Comparison of ENCODE assay signal across 26 cellular contexts in genomic region chr1:208078752-208079151, GRCh38.
"Had no signal": no experiment of that assay in that cellular context is flagged by ENCODE, and none has a peak within 500 bp of the region (broad histone marks: within the 10 kb centered on the region; RNA-seq: fewer than 3 reads in every experiment).

No MANE protein-coding gene starts in this region.

- DNase-seq: activated CD4-positive, alpha-beta memory T cell treated with anti-CD3 and anti-CD28 coated beads, Interleukin-2, amount 10 ng/mL, durations not matched to agents 7 days and 5 days; activated CD4-positive, alpha-beta T cell treated with anti-CD3 and anti-CD28 coated beads for 1 hour; activated CD4-positive, alpha-beta T cell treated with anti-CD3 and anti-CD28 coated beads, Interleukin-2, amount 10 ng/mL, durations not matched to agents 7 days and 5 days; activated naive CD4-positive, alpha-beta T cell; activated T-cell treated with anti-CD3 and anti-CD28 coated beads, Interleukin-2, amount 50 U/mL, for 4 hours; effector CD4-positive, alpha-beta T cell; foreskin keratinocyte; left lung; mesendoderm; retina; stimulated activated CD4-positive, alpha-beta T cell treated with anti-CD3 and anti-CD28 coated beads, Interleukin-4, amount 100 ng/mL, for 24 hours; T-helper 2 cell had no signal

- H3K36me3 Mint-ChIP-seq: activated naive CD4-positive, alpha-beta T cell treated with anti-CD3 and anti-CD28 coated beads, Interleukin-2, amount 50 U/mL, for 72 hours; stimulated activated effector memory CD8-positive, alpha-beta T cell treated with anti-CD3 and anti-CD28 coated beads, Interleukin-12 subunit alpha, Interleukin-12 subunit beta, amount 100 ng/mL, for 72 hours had no signal

- H3K4me1 ChIP-seq: foreskin keratinocyte, left lung had no signal

- FAIRE-seq: islet of Langerhans had no signal

- ATAC-seq: activated naive CD4-positive, alpha-beta T cell treated with anti-CD3 and anti-CD28 coated beads, Interleukin-2, amount 50 U/mL, for 72 hours; activated T-cell treated with anti-CD3 and anti-CD28 coated beads, Interleukin-2, amount 50 U/mL, for 4 hours; activated T-helper 17 cell treated with anti-CD3 and anti-CD28 coated beads, Interleukin-2, amount 50 U/mL, for 72 hours; foreskin keratinocyte; left lung; sciatic nerve; stimulated activated effector memory CD8-positive, alpha-beta T cell treated with anti-CD3 and anti-CD28 coated beads, Interleukin-12 subunit alpha, Interleukin-12 subunit beta, amount 100 ng/mL, for 72 hours; WTC11 had no signal

- H3K4me3 Mint-ChIP-seq: activated CD4-positive, alpha-beta memory T cell treated with anti-CD3 and anti-CD28 coated beads, Interleukin-2, amount 10 ng/mL, durations not matched to agents 7 days and 5 days; activated CD4-positive, alpha-beta T cell treated with anti-CD3 and anti-CD28 coated beads, Interleukin-2, amount 10 ng/mL, durations not matched to agents 7 days and 5 days; activated T-cell treated with anti-CD3 and anti-CD28 coated beads, Interleukin-2, amount 50 U/mL, for 4 hours; activated T-helper 17 cell treated with anti-CD3 and anti-CD28 coated beads, Interleukin-2, amount 50 U/mL, for 72 hours; dendritic cell treated with granulocyte-macrophage colony-stimulating factor and Interleukin-4, amounts not matched to agents 40 ng/mL and 50 ng/mL, for 4 days; stimulated activated effector memory CD8-positive, alpha-beta T cell treated with anti-CD3 and anti-CD28 coated beads, Interleukin-12 subunit alpha, Interleukin-12 subunit beta, amount 100 ng/mL, for 72 hours; stimulated activated naive CD8-positive, alpha-beta T cell treated with anti-CD3 and anti-CD28 coated beads, Interleukin-15, Interleukin-2, amounts not matched to agents 100 ng/mL and 50 ng/mL, for 24 hours; WTC11 had no signal

- H3K27me3 Mint-ChIP-seq: stimulated activated naive CD8-positive, alpha-beta T cell treated with anti-CD3 and anti-CD28 coated beads, Interleukin-15, Interleukin-2, amounts not matched to agents 100 ng/mL and 50 ng/mL, for 24 hours had no signal

- H3K27ac ChIP-seq: esophagus muscularis mucosa, foreskin keratinocyte, left lung, neural progenitor cell, skin epidermis, upper lobe of left lung had no signal

- H3K4me1 Mint-ChIP-seq: activated CD4-positive, alpha-beta memory T cell treated with anti-CD3 and anti-CD28 coated beads, Interleukin-2, amount 10 ng/mL, durations not matched to agents 7 days and 5 days; activated T-helper 17 cell treated with anti-CD3 and anti-CD28 coated beads, Interleukin-2, amount 50 U/mL, for 72 hours; stimulated activated effector memory CD8-positive, alpha-beta T cell treated with anti-CD3 and anti-CD28 coated beads, Interleukin-12 subunit alpha, Interleukin-12 subunit beta, amount 100 ng/mL, for 72 hours had no signal

- H3K36me3 ChIP-seq: neural progenitor cell had no signal

- H3K27me3 ChIP-seq: esophagus muscularis mucosa, foreskin keratinocyte, left lung, upper lobe of left lung had no signal

- H3K9me3 ChIP-seq: esophagus muscularis mucosa, left lung, upper lobe of left lung had no signal

- H3K4me3 ChIP-seq: esophagus muscularis mucosa, left lung, lung, neural progenitor cell, skin epidermis, upper lobe of left lung had no signal

- H3K9me3 Mint-ChIP-seq: activated CD4-positive, alpha-beta memory T cell treated with anti-CD3 and anti-CD28 coated beads, Interleukin-2, amount 10 ng/mL, durations not matched to agents 7 days and 5 days; activated CD4-positive, alpha-beta T cell treated with anti-CD3 and anti-CD28 coated beads, Interleukin-2, amount 10 ng/mL, durations not matched to agents 7 days and 5 days; activated naive CD4-positive, alpha-beta T cell treated with anti-CD3 and anti-CD28 coated beads, Interleukin-2, amount 50 U/mL, for 72 hours; activated T-cell treated with anti-CD3 and anti-CD28 coated beads, Interleukin-2, amount 50 U/mL, for 4 hours; activated T-helper 17 cell treated with anti-CD3 and anti-CD28 coated beads, Interleukin-2, amount 50 U/mL, for 72 hours; dendritic cell treated with granulocyte-macrophage colony-stimulating factor and Interleukin-4, amounts not matched to agents 40 ng/mL and 50 ng/mL, for 4 days; stimulated activated effector memory CD8-positive, alpha-beta T cell treated with anti-CD3 and anti-CD28 coated beads, Interleukin-12 subunit alpha, Interleukin-12 subunit beta, amount 100 ng/mL, for 72 hours; stimulated activated naive CD8-positive, alpha-beta T cell treated with anti-CD3 and anti-CD28 coated beads, Interleukin-15, Interleukin-2, amounts not matched to agents 100 ng/mL and 50 ng/mL, for 24 hours; WTC11 had no signal

- H3K27ac Mint-ChIP-seq: activated CD4-positive, alpha-beta memory T cell treated with anti-CD3 and anti-CD28 coated beads, Interleukin-2, amount 10 ng/mL, durations not matched to agents 7 days and 5 days; activated CD4-positive, alpha-beta T cell treated with anti-CD3 and anti-CD28 coated beads, Interleukin-2, amount 10 ng/mL, durations not matched to agents 7 days and 5 days; activated naive CD4-positive, alpha-beta T cell treated with anti-CD3 and anti-CD28 coated beads, Interleukin-2, amount 50 U/mL, for 72 hours; activated T-helper 17 cell treated with anti-CD3 and anti-CD28 coated beads, Interleukin-2, amount 50 U/mL, for 72 hours; dendritic cell treated with granulocyte-macrophage colony-stimulating factor and Interleukin-4, amounts not matched to agents 40 ng/mL and 50 ng/mL, for 4 days; progenitor cell of endocrine pancreas; stimulated activated effector memory CD8-positive, alpha-beta T cell treated with anti-CD3 and anti-CD28 coated beads, Interleukin-12 subunit alpha, Interleukin-12 subunit beta, amount 100 ng/mL, for 72 hours; stimulated activated naive CD8-positive, alpha-beta T cell treated with anti-CD3 and anti-CD28 coated beads, Interleukin-15, Interleukin-2, amounts not matched to agents 100 ng/mL and 50 ng/mL, for 24 hours; WTC11 had no signal
